Comparison of ENCODE assay signal across 10 cellular contexts in genomic region chr10:14749051-14749809, GRCh38. TPM values are rescaled to one million over a fixed set of nuclear protein-coding genes. Genes with fewer than 3 reads are reported as not detected.
DNase-seq lines count a peak whose midpoint lies in the region; ATAC-seq and TF ChIP-seq lines count a peak whose summit lies in the region.
"Had no signal": no experiment of that assay in that cellular context is flagged by ENCODE, and none has a peak within 500 bp of the region (broad histone marks: within the 10 kb centered on the region; RNA-seq: fewer than 3 reads in every experiment).

No MANE protein-coding gene starts in this region.

- no peaks in the 10 kb centered on the region for H3K36me3 Mint-ChIP-seq in progenitor cell of endocrine pancreas (ENCODE audit: insufficient read depth)
- H3K36me3 Mint-ChIP-seq in activated naive CD4-positive, alpha-beta T cell treated with anti-CD3 and anti-CD28 coated beads for 36 hours (ENCODE audit: low read depth), result no peaks in the 10 kb centered on the region

- intact Hi-C loops in activated naive CD4-positive, alpha-beta T cell treated with anti-CD3 and anti-CD28 coated beads for 36 hours (cut with micrococcal nuclease), result no loop called here

- TF ChIP-seq CTCF in progenitor cell of endocrine pancreas (IDR thresholded peaks at IDR 0.05; ENCODE audit: unreplicated experiment), result no peak

- no peak overlapping the region for H3K4me3 Mint-ChIP-seq in progenitor cell of endocrine pancreas (ENCODE audit: low read depth)
- H3K4me3 Mint-ChIP-seq in activated naive CD4-positive, alpha-beta T cell treated with anti-CD3 and anti-CD28 coated beads for 36 hours, result no peak overlapping the region

- peak overlapping the region; percentile 38 for H3K27ac Mint-ChIP-seq in progenitor cell of endocrine pancreas
- no peak overlapping the region for H3K27ac Mint-ChIP-seq in activated naive CD4-positive, alpha-beta T cell treated with anti-CD3 and anti-CD28 coated beads for 36 hours

- in situ Hi-C loops in G401 (cut with HindIII; ENCODE audit: low sequenced_read_pairs), result no loop called here

- DNase-seq in G401 (ENCODE audit: low spot score) (peak; percentile 84), NOMO-1 treated with dmso at 0.1 percent for 144 hours (lab: John Stamatoyannopoulos, UW; ENCODE audit: unreplicated experiment) (peak; percentile 72), germinal center (ENCODE audit: low spot score) (peak; percentile 63), progenitor cell of endocrine pancreas (ENCODE audit: low spot score, unreplicated experiment) (no peak), T1000 (lab: John Stamatoyannopoulos, UW) (no peak), UCSD-AML1 (lab: John Stamatoyannopoulos, UW; ENCODE audit: unreplicated experiment) (no peak)
- DNase-seq in activated naive CD4-positive, alpha-beta T cell treated with anti-CD3 and anti-CD28 coated beads for 36 hours, result no peak
- DNase-seq: central memory CD4-positive, alpha-beta T cell; nucleus accumbens had no signal

- peaks cover 12% of the 10 kb centered on the region for H3K9me3 Mint-ChIP-seq in progenitor cell of endocrine pancreas (ENCODE audit: low read depth)
- H3K9me3 Mint-ChIP-seq in activated naive CD4-positive, alpha-beta T cell treated with anti-CD3 and anti-CD28 coated beads for 36 hours, result peaks cover 5% of the 10 kb centered on the region

- CTCF ChIA-PET in activated naive CD4-positive, alpha-beta T cell treated with anti-CD3 and anti-CD28 coated beads for 36 hours (lab: Charles Lee), result no interaction called here

- ATAC-seq in GM21717 (IDR thresholded peaks at IDR 0.05; ENCODE audit: unreplicated experiment), result no peak

- H3K4me1 Mint-ChIP-seq in progenitor cell of endocrine pancreas (ENCODE audit: low read depth), result peaks cover 8% of the 10 kb centered on the region
- H3K4me1 Mint-ChIP-seq in activated naive CD4-positive, alpha-beta T cell treated with anti-CD3 and anti-CD28 coated beads for 36 hours (ENCODE audit: low read depth), result peaks cover 3% of the 10 kb centered on the region

- peaks cover 6% of the 10 kb centered on the region for H3K27me3 Mint-ChIP-seq in progenitor cell of endocrine pancreas
- H3K27me3 Mint-ChIP-seq in activated naive CD4-positive, alpha-beta T cell treated with anti-CD3 and anti-CD28 coated beads for 36 hours (ENCODE audit: low read depth), result no peaks in the 10 kb centered on the region

RNA-seq across cellular contexts. Expression of gene FAM107B, which starts 25.5 kb away (rescaled TPM):
- 39.1 and 44.6 TPM in 2 replicates for total RNA-seq in G401 (2014; rRNA removed; shearing (Covaris generic))
- total RNA-seq in progenitor cell of endocrine pancreas, result 82.2 and 87.4 TPM in 2 replicates
- 100 to 1,000 TPM; 105 to 129 TPM for total RNA-seq in activated naive CD4-positive, alpha-beta T cell treated with anti-CD3 and anti-CD28 coated beads for 36 hours

Comparison
In these comparisons a context has a peak if more than half of its experiments do, and no peak if none do; other contexts are left out.
1. DNase-seq: peak in G401 (single experiment), NOMO-1 treated with dmso at 0.1 percent for 144 hours (single experiment) and germinal center (single experiment); none in progenitor cell of endocrine pancreas (single experiment), activated naive CD4-positive, alpha-beta T cell treated with anti-CD3 and anti-CD28 coated beads for 36 hours (single experiment), T1000 (single experiment) and UCSD-AML1 (single experiment).